In genomic region chr6:41736207-41736710, GRCh38 we compare ENCODE assay signal across 10 cellular contexts. TPM values are rescaled to one million over a fixed set of nuclear protein-coding genes. Genes with fewer than 3 reads are reported as not detected.
A peak's percentile ranks its signal among the peaks of the same experiment; 100 is the strongest.
DNase-seq lines count a peak whose midpoint lies in the region; ATAC-seq and TF ChIP-seq lines count a peak whose summit lies in the region.
"Had no signal": no experiment of that assay in that cellular context is flagged by ENCODE, and none has a peak within 500 bp of the region (broad histone marks: within the 10 kb centered on the region; RNA-seq: fewer than 3 reads in every experiment).

No MANE protein-coding gene starts in this region.

- no peak overlapping the region for H3K27ac ChIP-seq in CD8-positive, alpha-beta memory T cell (ENCODE audit: low read depth, low read length)
- H3K27ac ChIP-seq in cingulate gyrus (ENCODE audit: low read depth, low read length) = peak overlapping the region; percentile 74
- no peak overlapping the region for H3K27ac ChIP-seq in ascending aorta

- peaks cover 24 to 31% (median 26%) of the 10 kb centered on the region in 3 donors for H3K4me1 Mint-ChIP-seq in CD8-positive, alpha-beta memory T cell
- H3K4me1 Mint-ChIP-seq in nephron = no peaks in the 10 kb centered on the region

- no peaks in the 10 kb centered on the region for H3K27me3 ChIP-seq in CD8-positive, alpha-beta memory T cell (ENCODE audit: insufficient read depth, low read length, poor library complexity, severe bottlenecking)
- no peaks in the 10 kb centered on the region for H3K27me3 ChIP-seq in ascending aorta

- H3K4me3 ChIP-seq in CD8-positive, alpha-beta memory T cell (ENCODE audit: low read length) = no peak overlapping the region
- peak overlapping the region; percentile 51; the same call in 1 of the 2 replicates for H3K4me3 ChIP-seq in Jurkat, Clone E6-1 (ENCODE audit: low read length)
- H3K4me3 ChIP-seq in ascending aorta = peak overlapping the region in 1 of 2 donors; percentile 92

- ATAC-seq in HG02970 (IDR thresholded peaks at IDR 0.05; ENCODE audit: low FRiP score, unreplicated experiment) (no peak), HG03469 (IDR thresholded peaks at IDR 0.05; ENCODE audit: unreplicated experiment) (no peak)

- H3K27me3 Mint-ChIP-seq in CD8-positive, alpha-beta memory T cell = no peaks in the 10 kb centered on the region
- peaks cover 16% of the 10 kb centered on the region for H3K27me3 Mint-ChIP-seq in nephron (ENCODE audit: low read depth)
- H3K27me3 Mint-ChIP-seq: activated naive CD8-positive, alpha-beta T cell treated with anti-CD3 and anti-CD28 coated beads, Interleukin-2, amount 10 ng/mL, durations not matched to agents 7 days and 5 days had no signal

- H3K36me3 Mint-ChIP-seq in CD8-positive, alpha-beta memory T cell = peaks cover 0 to 1% (median 0%) of the 10 kb centered on the region in 3 donors
- no peaks in the 10 kb centered on the region for H3K36me3 Mint-ChIP-seq in nephron (ENCODE audit: low read depth)

- H3K27ac Mint-ChIP-seq in CD8-positive, alpha-beta memory T cell = peak overlapping the region in 1 of 8 donors; percentile 78
- H3K27ac Mint-ChIP-seq in nephron = peak overlapping the region in 1 of 3 experiments; percentile 57

- no peaks in the 10 kb centered on the region for H3K9me3 Mint-ChIP-seq in CD8-positive, alpha-beta memory T cell
- H3K9me3 Mint-ChIP-seq in nephron = no peaks in the 10 kb centered on the region
- H3K9me3 Mint-ChIP-seq: activated naive CD8-positive, alpha-beta T cell treated with anti-CD3 and anti-CD28 coated beads, Interleukin-2, amount 10 ng/mL, durations not matched to agents 7 days and 5 days had no signal

- DNase-seq in CD8-positive, alpha-beta memory T cell = no peak
- DNase-seq in Jurkat, Clone E6-1 (ENCODE audit: low read depth, low spot score) = no peak
- DNase-seq in ascending aorta (ENCODE audit: low spot score in 2 of 2) = no peak
- DNase-seq in retina = no peak

- no peaks in the 10 kb centered on the region for H3K9me3 ChIP-seq in CD8-positive, alpha-beta memory T cell (ENCODE audit: low read length)
- no peaks in the 10 kb centered on the region for H3K9me3 ChIP-seq in ascending aorta

- H3K4me3 Mint-ChIP-seq in CD8-positive, alpha-beta memory T cell = peak overlapping the region in 5 of 7 donors; percentile 75 to 90 (median 82)
- peak overlapping the region; percentile 78 to 86 (median 85) for H3K4me3 Mint-ChIP-seq in nephron

- no peaks in the 10 kb centered on the region for H3K36me3 ChIP-seq in CD8-positive, alpha-beta memory T cell (ENCODE audit: insufficient read depth, low read length)
- no peaks in the 10 kb centered on the region for H3K36me3 ChIP-seq in ascending aorta

- intact Hi-C loops in ascending aorta (cut with DNase I) = loop anchor here (5.0 to 10.0 kb wide), 2 partner anchors 661 to 826 kb away; partner anchors contain the start of genes NFYA, OARD1 and UBR2

- CTCF ChIA-PET in CD8-positive, alpha-beta memory T cell (lab: Charles Lee) = interaction anchor here (0.8 to 4.9 kb wide), 3 partner anchors 13 to 51 kb away, joined by 3 to 26 read pairs (median 3); partner anchors contain the start of gene TOMM6

- peaks cover 33% of the 10 kb centered on the region for H3K4me1 ChIP-seq in CD8-positive, alpha-beta memory T cell (ENCODE audit: insufficient read depth, low read length)
- peaks cover 0 to 23% of the 10 kb centered on the region in 2 donors for H3K4me1 ChIP-seq in ascending aorta

- POLR2A ChIA-PET in CD8-positive, alpha-beta memory T cell (lab: Charles Lee) = no interaction called here

- TF ChIP-seq CTCF in nephron (IDR thresholded peaks at IDR 0.05; ENCODE audit: unreplicated experiment in 3 of 3) = no peak
- TF ChIP-seq CTCF in ascending aorta (IDR thresholded peaks at IDR 0.05) = no peak

RNA-seq across cellular contexts. Expression of gene TFEB, which starts 0.9 kb away (rescaled TPM):
- total RNA-seq in CD8-positive, alpha-beta memory T cell = 10 to 100 TPM; 12.0 to 12.5 TPM
- 18.8 TPM for polyA plus RNA-seq in CD8-positive, alpha-beta memory T cell
- 6.3 TPM for polyA plus RNA-seq in Jurkat, Clone E6-1 (2012; ENCODE audit: insufficient read depth, insufficient read length)
- 18.6 TPM for total RNA-seq in ascending aorta

RNA-seq across cellular contexts. Expression of gene PGC, which starts 10.9 kb away (rescaled TPM):
- total RNA-seq in CD8-positive, alpha-beta memory T cell = not detected
- polyA plus RNA-seq in CD8-positive, alpha-beta memory T cell = not detected
- not detected for polyA plus RNA-seq in Jurkat, Clone E6-1 (2012; ENCODE audit: insufficient read depth, insufficient read length)
- 0.53 TPM for total RNA-seq in ascending aorta
- total RNA-seq: activated CD8-positive, alpha-beta T cell treated with anti-CD3 and anti-CD28 coated beads, Interleukin-2, amount 10 ng/mL, durations not matched to agents 7 days and 5 days; activated naive CD8-positive, alpha-beta T cell treated with anti-CD3 and anti-CD28 coated beads, Interleukin-2, amount 10 ng/mL, durations not matched to agents 7 days and 5 days had no signal

RNA-seq across cellular contexts. Expression of gene FRS3, which starts 43.4 kb away (rescaled TPM):
- 1 to 10 TPM; 3.7 to 4.0 TPM for total RNA-seq in CD8-positive, alpha-beta memory T cell
- 4.0 TPM for polyA plus RNA-seq in CD8-positive, alpha-beta memory T cell
- polyA plus RNA-seq in Jurkat, Clone E6-1 (2012; ENCODE audit: insufficient read depth, insufficient read length) = 6.5 TPM
- 26.0 TPM for total RNA-seq in ascending aorta

RNA-seq across cellular contexts. Expression of gene PRICKLE4, which starts 44.3 kb away (rescaled TPM):
- total RNA-seq in CD8-positive, alpha-beta memory T cell = not detected
- polyA plus RNA-seq in CD8-positive, alpha-beta memory T cell = not detected
- 2.6 TPM for polyA plus RNA-seq in Jurkat, Clone E6-1 (2012; ENCODE audit: insufficient read depth, insufficient read length)
- total RNA-seq in ascending aorta = 15.5 TPM
- total RNA-seq: activated naive CD8-positive, alpha-beta T cell treated with anti-CD3 and anti-CD28 coated beads, Interleukin-2, amount 10 ng/mL, durations not matched to agents 7 days and 5 days had no signal

RNA-seq across cellular contexts. Expression of gene TOMM6, which starts 51.2 kb away (rescaled TPM):
- total RNA-seq in CD8-positive, alpha-beta memory T cell = 100 to 1,000 TPM; 399 to 414 TPM
- polyA plus RNA-seq in CD8-positive, alpha-beta memory T cell = 376 TPM
- polyA plus RNA-seq in Jurkat, Clone E6-1 (2012; ENCODE audit: insufficient read depth, insufficient read length) = 429 TPM
- total RNA-seq in ascending aorta = 79.9 TPM
